Comparison of ENCODE assay signal across 9 cellular contexts in genomic region chr11:121575963-121576290, GRCh38.
A peak's percentile ranks its signal among the peaks of the same experiment; 100 is the strongest.
DNase-seq lines count a peak whose midpoint lies in the region; ATAC-seq, FAIRE-seq and TF ChIP-seq lines count a peak whose summit lies in the region.
"Had no signal": no experiment of that assay in that cellular context is flagged by ENCODE, and none has a peak within 500 bp of the region (broad histone marks: within the 10 kb centered on the region; RNA-seq: fewer than 3 reads in every experiment).

No MANE protein-coding gene starts in this region.

- H3K27ac Mint-ChIP-seq in CD4-positive, alpha-beta memory T cell, result peak overlapping the region in 6 of 7 donors; percentile 3 to 84 (median 52)

- H3K36me3 ChIP-seq in CD4-positive, alpha-beta memory T cell (ENCODE audit: insufficient read depth, low read length), result peaks cover 86% of the 10 kb centered on the region
- peaks cover 2 to 3% of the 10 kb centered on the region in 2 donors for H3K36me3 ChIP-seq in small intestine (ENCODE audit: control insufficient read depth in 2 of 2, insufficient read depth in 2 of 2, low read length in 2 of 2)

- peak; percentile 34 for ATAC-seq in GM19463 (IDR thresholded peaks at IDR 0.05; ENCODE audit: unreplicated experiment)
- peak; percentile 24 for ATAC-seq in HG03095 (IDR thresholded peaks at IDR 0.05; ENCODE audit: unreplicated experiment)
- no peak for ATAC-seq in HG03457 (IDR thresholded peaks at IDR 0.05; ENCODE audit: unreplicated experiment)

- peaks cover 4 to 25% (median 10%) of the 10 kb centered on the region in 4 donors for H3K4me1 Mint-ChIP-seq in CD4-positive, alpha-beta memory T cell

- no peak for FAIRE-seq in small intestine (lab: Jason Lieb, UNC)

- peaks cover 0 to 5% (median 0%) of the 10 kb centered on the region in 8 donors for H3K9me3 Mint-ChIP-seq in CD4-positive, alpha-beta memory T cell

- H3K4me3 ChIP-seq in CD4-positive, alpha-beta memory T cell (ENCODE audit: low read length in 2 of 2), result no peak overlapping the region
- H3K4me3 ChIP-seq in small intestine (ENCODE audit: low read depth in 1 of 2, low read length in 2 of 2) (no peak overlapping the region), coronary artery (no peak overlapping the region)

- H3K4me3 Mint-ChIP-seq in CD4-positive, alpha-beta memory T cell, result no peak overlapping the region

- H3K27me3 Mint-ChIP-seq in CD4-positive, alpha-beta memory T cell, result no peaks in the 10 kb centered on the region

- TF ChIP-seq CTCF in coronary artery (IDR thresholded peaks at IDR 0.05), result no peak

- H3K27ac ChIP-seq in CD4-positive, alpha-beta memory T cell (ENCODE audit: low read depth, low read length), result no peak overlapping the region
- H3K27ac ChIP-seq in small intestine (ENCODE audit: low read depth in 1 of 2, low read length in 1 of 2) (no peak overlapping the region), coronary artery (no peak overlapping the region)
- H3K27ac ChIP-seq: parathyroid adenoma had no signal

- POLR2A ChIA-PET in CD4-positive, alpha-beta memory T cell (lab: Charles Lee; ENCODE audit: partially characterized antibody), result interaction anchor here (1.0 kb wide), 2 partner anchors 15 to 125 kb away, joined by 3 to 4 read pairs; no protein-coding TSS in a partner anchor

- DNase-seq in CD4-positive, alpha-beta memory T cell, result no peak
- peak; percentile 8 for DNase-seq in islet precursor cell
- no peak for DNase-seq in small intestine
- no peak for DNase-seq in SHP77 (lab: John Stamatoyannopoulos, UW)
- DNase-seq in coronary artery (ENCODE audit: low spot score), result no peak

- peaks cover 4% of the 10 kb centered on the region for H3K4me1 ChIP-seq in CD4-positive, alpha-beta memory T cell (ENCODE audit: insufficient read depth, low read length)
- no peaks in the 10 kb centered on the region for H3K4me1 ChIP-seq in small intestine (ENCODE audit: control insufficient read depth in 2 of 2, insufficient read depth in 1 of 2, low read depth in 1 of 2, low read length in 1 of 2)
- H3K4me1 ChIP-seq: parathyroid adenoma had no signal

- CTCF ChIA-PET in CD4-positive, alpha-beta memory T cell (lab: Charles Lee; ENCODE audit: partially characterized antibody), result no interaction called here

- intact Hi-C loops in CD4-positive, alpha-beta memory T cell (cut with micrococcal nuclease), result loop anchor here (2.0 kb wide), 1 partner anchor 13 kb away; no protein-coding TSS in a partner anchor

- no peaks in the 10 kb centered on the region for H3K27me3 ChIP-seq in CD4-positive, alpha-beta memory T cell (ENCODE audit: insufficient read depth, low read length)
- no peaks in the 10 kb centered on the region for H3K27me3 ChIP-seq in small intestine (ENCODE audit: control insufficient read depth in 2 of 2, insufficient read depth in 2 of 2, low read length in 2 of 2)

- H3K9me3 ChIP-seq in CD4-positive, alpha-beta memory T cell (ENCODE audit: control insufficient read depth in 1 of 2, low read length in 2 of 2), result no peaks in the 10 kb centered on the region
- H3K9me3 ChIP-seq in small intestine (ENCODE audit: control insufficient read depth, low read depth), result no peaks in the 10 kb centered on the region

- WGBS in small intestine, 3 donors, result 84 to 90% (median 89%) methylated on average over 5 of the region's 5 CpGs

- peaks cover 94 to 96% of the 10 kb centered on the region in 2 donors for H3K36me3 Mint-ChIP-seq in CD4-positive, alpha-beta memory T cell
